Comparison of ENCODE assay signal across 15 cellular contexts in the genomic region with DNA sequence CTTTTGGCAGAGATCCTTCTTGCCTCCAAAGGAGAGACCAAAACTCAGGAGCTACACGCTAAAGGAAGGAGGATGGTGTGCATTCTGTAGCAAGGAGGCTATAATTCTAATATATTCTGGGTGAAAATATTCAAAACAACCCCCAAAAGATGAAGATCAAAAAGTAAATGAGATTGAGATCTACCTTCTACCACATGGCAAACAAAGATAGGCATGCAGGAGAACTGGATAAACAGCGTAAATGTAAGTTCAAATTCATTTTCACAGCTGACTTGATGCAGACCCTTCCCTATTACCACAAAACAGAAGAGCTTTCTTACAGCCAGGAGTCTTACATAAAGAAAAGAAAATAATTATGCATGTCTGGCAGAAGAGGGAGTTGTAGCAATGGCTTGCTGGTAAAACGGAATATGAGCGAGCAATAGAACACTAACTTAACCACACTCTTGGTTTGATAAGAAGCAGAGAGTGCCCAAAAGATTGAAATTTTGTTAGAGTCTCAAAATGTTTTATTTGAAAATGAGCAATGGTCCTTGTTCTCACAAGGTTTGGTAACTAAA.
DNase-seq lines count a peak whose midpoint lies in the region; TF ChIP-seq lines count a peak whose summit lies in the region.
"Had no signal": no experiment of that assay in that cellular context is flagged by ENCODE, and none has a peak within 500 bp of the region (broad histone marks: within the 10 kb centered on the region; RNA-seq: fewer than 3 reads in every experiment).

No MANE protein-coding gene starts in this region.

- H3K27ac ChIP-seq in VCaP (peak overlapping the region; percentile 50), stomach (peak overlapping the region; percentile 28 to 89 (median 78))
- H3K27ac ChIP-seq: 22Rv1, skin epidermis had no signal

- H3K27me3 ChIP-seq in stomach, result no peaks in the 10 kb centered on the region

- WGBS in stomach, 5 donors, result 18 to 34% (median 31%) methylated on average over 4 of the region's 4 CpGs

- TF ChIP-seq POLR2A in stomach (IDR thresholded peaks at IDR 0.05), result no peak

- intact Hi-C loops in stomach (cut with DNase I; ENCODE audit: low total_unique reads), result no loop called here

- TF ChIP-seq CTCF in VCaP (conservative IDR thresholded peaks at IDR 0.05) (0 out of 2 replicates have a peak, but pooled peaks have one; percentile 0), fibroblast of the aortic adventitia (IDR thresholded peaks at IDR 0.05; ENCODE audit: insufficient read depth, low read length) (peak; percentile 45), stomach (IDR thresholded peaks at IDR 0.05) (peak in 2 of 7 experiments; percentile 7 to 29)

- no peak for TF ChIP-seq EP300 in stomach (IDR thresholded peaks at IDR 0.05)

- H3K4me1 ChIP-seq in stomach, result peaks cover 17 to 51% (median 40%) of the 10 kb centered on the region in 4 donors

- H3K36me3 ChIP-seq in stomach, result no peaks in the 10 kb centered on the region

- peak; percentile 5 for DNase-seq in NCI-H1092 treated with DMSO at 0.1 percent for 48 hours (lab: John Stamatoyannopoulos, UW)
- no peak for DNase-seq in NCI-H1092 (lab: John Stamatoyannopoulos, UW)
- DNase-seq in fibroblast of the aortic adventitia (ENCODE audit: low read depth), result peak; percentile 64
- no peak for DNase-seq in stomach
- DNase-seq in NOMO-1 treated with DMSO at 0.1 percent for 48 hours (lab: John Stamatoyannopoulos, UW; ENCODE audit: unreplicated experiment), result no peak
- DNase-seq in NCI-H2081 (lab: John Stamatoyannopoulos, UW), result no peak
- DNase-seq in activated CD4-positive, alpha-beta T cell treated with anti-CD3 and anti-CD28 coated beads for 1 hour, result no peak
- DNase-seq: activated CD4-positive, alpha-beta T cell treated with anti-CD3 and anti-CD28 coated beads for 4 hours; CD8-positive, alpha-beta T cell; head of caudate nucleus; NCI-H2227 treated with DMSO at 0.1 percent for 48 hours; T-cell had no signal

- H3K9me3 ChIP-seq in stomach, result no peaks in the 10 kb centered on the region

- H3K4me3 ChIP-seq in fibroblast of the aortic adventitia (ENCODE audit: low read depth, low read length), result no peak overlapping the region
- H3K4me3 ChIP-seq in stomach, result no peak overlapping the region
- H3K4me3 ChIP-seq: skin epidermis had no signal

Comparison
In these comparisons a context has a peak if more than half of its experiments do, and no peak if none do; other contexts are left out.
1. DNase-seq: peak in NCI-H1092 treated with DMSO at 0.1 percent for 48 hours (single experiment) and fibroblast of the aortic adventitia (single experiment); none in NCI-H1092 (single experiment), stomach (single experiment), NOMO-1 treated with DMSO at 0.1 percent for 48 hours (single experiment), NCI-H2081 (0 of 2) and activated CD4-positive, alpha-beta T cell treated with anti-CD3 and anti-CD28 coated beads for 1 hour (single experiment).